Comparison of ENCODE assay signal across 1 cellular context in genomic region chr15:71410347-71410746, GRCh38.
TF ChIP-seq lines count a peak whose summit lies in the region.

No MANE protein-coding gene starts in this region.

TF ChIP-seq in IMR-90, 13 proteins besides CTCF, POLR2A, EP300 and RAD21:
- no peak for TF ChIP-seq RCOR1 (IDR thresholded peaks at IDR 0.05; ENCODE audit: insufficient replicate concordance, low read length)
